Comparison of ENCODE assay signal across 3 cellular contexts in the genomic region with DNA sequence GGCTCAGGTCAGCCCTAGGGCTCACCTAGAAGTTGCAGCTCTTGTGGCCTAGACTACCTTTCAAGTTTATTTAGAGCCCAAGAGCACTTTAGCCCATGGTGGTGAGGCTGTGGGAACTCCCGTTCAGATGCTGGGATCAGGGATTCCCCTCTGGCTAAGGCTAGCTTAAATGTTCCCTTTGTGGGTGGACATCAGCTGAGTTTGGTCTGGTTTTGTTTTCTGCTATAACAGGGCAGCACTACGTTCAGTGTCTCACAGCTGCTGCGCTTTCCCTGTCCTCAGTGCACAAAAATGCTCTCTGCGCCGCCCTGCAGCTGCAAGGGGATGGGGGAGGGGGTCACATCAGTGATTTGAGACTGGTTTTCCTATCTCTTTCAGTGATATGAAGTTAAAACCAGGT.
TF ChIP-seq lines count a peak whose summit lies in the region.

No MANE protein-coding gene starts in this region.

TF ChIP-seq in HepG2, 621 proteins besides CTCF, POLR2A, EP300 and RAD21 (continues in another document):
- no peak for TF ChIP-seq FOXM1 (CRISPR knock-in tag; IDR thresholded peaks at IDR 0.05)
- TF ChIP-seq ZNF788 (CRISPR knock-in tag; IDR thresholded peaks at IDR 0.05; ENCODE audit: borderline replicate concordance), result no peak
- TF ChIP-seq, protein P1, sequence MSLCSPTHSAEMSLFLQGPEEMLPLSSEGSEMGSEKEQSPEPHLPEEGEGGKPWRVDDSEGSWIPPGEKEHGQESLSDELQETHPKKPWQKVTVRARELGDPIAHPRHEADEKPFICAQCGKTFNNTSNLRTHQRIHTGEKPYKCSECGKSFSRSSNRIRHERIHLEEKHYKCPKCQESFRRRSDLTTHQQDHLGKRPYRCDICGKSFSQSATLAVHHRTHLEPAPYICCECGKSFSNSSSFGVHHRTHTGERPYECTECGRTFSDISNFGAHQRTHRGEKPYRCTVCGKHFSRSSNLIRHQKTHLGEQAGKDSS (CRISPR knock-in tag; IDR thresholded peaks at IDR 0.05; ENCODE audit: borderline replicate concordance, low read depth), result no peak
- no peak for TF ChIP-seq ZNF274 (CRISPR knock-in tag; IDR thresholded peaks at IDR 0.05)
- TF ChIP-seq PLSCR1 (CRISPR knock-in tag; IDR thresholded peaks at IDR 0.05; ENCODE audit: borderline replicate concordance), result no peak
- no peak for TF ChIP-seq ZNF30 (CRISPR knock-in tag; IDR thresholded peaks at IDR 0.05)
- TF ChIP-seq LBX2 (CRISPR knock-in tag; IDR thresholded peaks at IDR 0.05; ENCODE audit: borderline replicate concordance), result no peak
- no peak for TF ChIP-seq ZBTB46 (CRISPR knock-in tag; IDR thresholded peaks at IDR 0.05; ENCODE audit: borderline replicate concordance)
- TF ChIP-seq EED (CRISPR knock-in tag; IDR thresholded peaks at IDR 0.05), result no peak
- TF ChIP-seq ZBTB10 (CRISPR knock-in tag; IDR thresholded peaks at IDR 0.05; ENCODE audit: borderline replicate concordance), result no peak
- no peak for TF ChIP-seq DR1 (CRISPR knock-in tag; IDR thresholded peaks at IDR 0.05)
- no peak for TF ChIP-seq GZF1 (CRISPR knock-in tag; IDR thresholded peaks at IDR 0.05)

TF ChIP-seq in GM23338, 12 proteins besides CTCF, POLR2A, EP300 and RAD21:
- no peak for TF ChIP-seq EZH2 (IDR thresholded peaks at IDR 0.05; ENCODE audit: low read depth, unreplicated experiment)
- TF ChIP-seq NANOG (IDR thresholded peaks at IDR 0.05; ENCODE audit: borderline replicate concordance), result no peak
- no peak for TF ChIP-seq ZNF331 (CRISPR knock-in tag; IDR thresholded peaks at IDR 0.05; ENCODE audit: low read depth)
- no peak for TF ChIP-seq EZH2phosphoT487 (IDR thresholded peaks at IDR 0.05; ENCODE audit: unreplicated experiment)
- TF ChIP-seq JUNB (IDR thresholded peaks at IDR 0.05; ENCODE audit: unreplicated experiment), result no peak
TF ChIP-seq in GM23338: peak in this region for 0.

TF ChIP-seq in GM12878, 131 proteins besides CTCF, POLR2A, EP300 and RAD21:
- TF ChIP-seq, protein P2, sequence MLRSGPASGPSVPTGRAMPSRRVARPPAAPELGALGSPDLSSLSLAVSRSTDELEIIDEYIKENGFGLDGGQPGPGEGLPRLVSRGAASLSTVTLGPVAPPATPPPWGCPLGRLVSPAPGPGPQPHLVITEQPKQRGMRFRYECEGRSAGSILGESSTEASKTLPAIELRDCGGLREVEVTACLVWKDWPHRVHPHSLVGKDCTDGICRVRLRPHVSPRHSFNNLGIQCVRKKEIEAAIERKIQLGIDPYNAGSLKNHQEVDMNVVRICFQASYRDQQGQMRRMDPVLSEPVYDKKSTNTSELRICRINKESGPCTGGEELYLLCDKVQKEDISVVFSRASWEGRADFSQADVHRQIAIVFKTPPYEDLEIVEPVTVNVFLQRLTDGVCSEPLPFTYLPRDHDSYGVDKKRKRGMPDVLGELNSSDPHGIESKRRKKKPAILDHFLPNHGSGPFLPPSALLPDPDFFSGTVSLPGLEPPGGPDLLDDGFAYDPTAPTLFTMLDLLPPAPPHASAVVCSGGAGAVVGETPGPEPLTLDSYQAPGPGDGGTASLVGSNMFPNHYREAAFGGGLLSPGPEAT (IDR thresholded peaks at IDR 0.05; ENCODE audit: low read depth), result peak; percentile 70
- peak; percentile 37; the same call in 1 of the 2 replicates for TF ChIP-seq IKZF1 (conservative IDR thresholded peaks at IDR 0.05)
- TF ChIP-seq, protein P3, sequence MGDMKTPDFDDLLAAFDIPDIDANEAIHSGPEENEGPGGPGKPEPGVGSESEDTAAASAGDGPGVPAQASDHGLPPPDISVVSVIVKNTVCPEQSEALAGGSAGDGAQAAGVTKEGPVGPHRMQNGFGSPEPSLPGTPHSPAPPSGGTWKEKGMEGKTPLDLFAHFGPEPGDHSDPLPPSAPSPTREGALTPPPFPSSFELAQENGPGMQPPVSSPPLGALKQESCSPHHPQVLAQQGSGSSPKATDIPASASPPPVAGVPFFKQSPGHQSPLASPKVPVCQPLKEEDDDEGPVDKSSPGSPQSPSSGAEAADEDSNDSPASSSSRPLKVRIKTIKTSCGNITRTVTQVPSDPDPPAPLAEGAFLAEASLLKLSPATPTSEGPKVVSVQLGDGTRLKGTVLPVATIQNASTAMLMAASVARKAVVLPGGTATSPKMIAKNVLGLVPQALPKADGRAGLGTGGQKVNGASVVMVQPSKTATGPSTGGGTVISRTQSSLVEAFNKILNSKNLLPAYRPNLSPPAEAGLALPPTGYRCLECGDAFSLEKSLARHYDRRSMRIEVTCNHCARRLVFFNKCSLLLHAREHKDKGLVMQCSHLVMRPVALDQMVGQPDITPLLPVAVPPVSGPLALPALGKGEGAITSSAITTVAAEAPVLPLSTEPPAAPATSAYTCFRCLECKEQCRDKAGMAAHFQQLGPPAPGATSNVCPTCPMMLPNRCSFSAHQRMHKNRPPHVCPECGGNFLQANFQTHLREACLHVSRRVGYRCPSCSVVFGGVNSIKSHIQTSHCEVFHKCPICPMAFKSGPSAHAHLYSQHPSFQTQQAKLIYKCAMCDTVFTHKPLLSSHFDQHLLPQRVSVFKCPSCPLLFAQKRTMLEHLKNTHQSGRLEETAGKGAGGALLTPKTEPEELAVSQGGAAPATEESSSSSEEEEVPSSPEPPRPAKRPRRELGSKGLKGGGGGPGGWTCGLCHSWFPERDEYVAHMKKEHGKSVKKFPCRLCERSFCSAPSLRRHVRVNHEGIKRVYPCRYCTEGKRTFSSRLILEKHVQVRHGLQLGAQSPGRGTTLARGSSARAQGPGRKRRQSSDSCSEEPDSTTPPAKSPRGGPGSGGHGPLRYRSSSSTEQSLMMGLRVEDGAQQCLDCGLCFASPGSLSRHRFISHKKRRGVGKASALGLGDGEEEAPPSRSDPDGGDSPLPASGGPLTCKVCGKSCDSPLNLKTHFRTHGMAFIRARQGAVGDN (IDR thresholded peaks at IDR 0.05), result peak; percentile 38; the same call in 1 of the 2 replicates
- no peak for TF ChIP-seq POLR2AphosphoS5 (IDR thresholded peaks at IDR 0.05; ENCODE audit: low read length)
- no peak for TF ChIP-seq HCFC1 (IDR thresholded peaks at IDR 0.05; ENCODE audit: low read length)
- no peak for TF ChIP-seq KLF5 (IDR thresholded peaks at IDR 0.05; ENCODE audit: partially characterized antibody)
- TF ChIP-seq SUZ12 (IDR thresholded peaks at IDR 0.05; ENCODE audit: unreplicated experiment), result no peak
- TF ChIP-seq IKZF2 (IDR thresholded peaks at IDR 0.05), result peak in 1 of 2 experiments; percentile 34; a peak in 2 of 4 replicates
- TF ChIP-seq FOXM1 (IDR thresholded peaks at IDR 0.05; ENCODE audit: low read depth, low read length), result no peak
